In genomic region chr5:151094861-151095260, GRCh38 we compare ENCODE assay signal across 9 cellular contexts. TPM values are rescaled to one million over a fixed set of nuclear protein-coding genes. Genes with fewer than 3 reads are reported as not detected.
DNase-seq lines count a peak whose midpoint lies in the region; ATAC-seq, FAIRE-seq and TF ChIP-seq lines count a peak whose summit lies in the region.
"Had no signal": no experiment of that assay in that cellular context is flagged by ENCODE, and none has a peak within 500 bp of the region (broad histone marks: within the 10 kb centered on the region; RNA-seq: fewer than 3 reads in every experiment).

No MANE protein-coding gene starts in this region.

- H3K9me3 ChIP-seq in OCI-LY1 (ENCODE audit: low read length) (no peaks in the 10 kb centered on the region), keratinocyte (ENCODE audit: control insufficient read depth, low read depth, low read length) (no peaks in the 10 kb centered on the region), endodermal cell (ENCODE audit: control insufficient read depth, low read length) (no peaks in the 10 kb centered on the region)

- no peak overlapping the region for H3K4me3 ChIP-seq in OCI-LY1 (ENCODE audit: low read depth, low read length, poor library complexity, severe bottlenecking)
- no peak overlapping the region for H3K4me3 ChIP-seq in keratinocyte (ENCODE audit: control insufficient read depth in 2 of 3, extremely low read depth in 1 of 3, insufficient read depth in 2 of 3, low read depth in 1 of 3, low read length in 3 of 3)
- no peak overlapping the region for H3K4me3 ChIP-seq in endodermal cell (ENCODE audit: low read length)

- H3F3A ChIP-seq in OCI-LY1 (ENCODE audit: insufficient read depth, low read length) = no peaks in the 10 kb centered on the region

- 90% methylated on average over 6 to 8 of the region's 8 CpGs for WGBS in endodermal cell (ENCODE audit: insufficient coverage in 1 of 2, insufficient read length in 1 of 2), 2 experiments

- TF ChIP-seq CTCF in OCI-LY1 (IDR thresholded peaks at IDR 0.05; ENCODE audit: low read length) (no peak), keratinocyte (optimal IDR thresholded peaks at IDR 0.05 in 1 of 3, IDR thresholded peaks at IDR 0.05 in 1 of 3, conservative IDR thresholded peaks at IDR 0.05 in 1 of 3; ENCODE audit: extremely low read depth in 1 of 3, insufficient read depth in 2 of 3, low read length in 3 of 3) (no peak), endodermal cell (conservative IDR thresholded peaks at IDR 0.05) (no peak)

- no peaks in the 10 kb centered on the region for H3K9me1 ChIP-seq in keratinocyte (ENCODE audit: control insufficient read depth, extremely low read depth, insufficient read depth, low read length)

- peaks cover under 1% of the 10 kb centered on the region for H3K36me3 Mint-ChIP-seq in endodermal cell (ENCODE audit: low read depth)

- H3K9me3 Mint-ChIP-seq in stimulated activated naive CD8-positive, alpha-beta T cell treated with anti-CD3 and anti-CD28 coated beads, Interleukin-15, amount 100 ng/mL, for 72 hours = no peaks in the 10 kb centered on the region
- H3K9me3 Mint-ChIP-seq in endodermal cell = no peaks in the 10 kb centered on the region

- H3K4me1 ChIP-seq in OCI-LY1 (ENCODE audit: insufficient read depth, low read length, severe bottlenecking) (peaks cover 58% of the 10 kb centered on the region), keratinocyte (ENCODE audit: control insufficient read depth, extremely low read depth, insufficient read depth, low read length) (peaks cover 39% of the 10 kb centered on the region), endodermal cell (ENCODE audit: control insufficient read depth, insufficient read depth, low read length) (peaks cover 5% of the 10 kb centered on the region)

- dilution Hi-C loops in keratinocyte (cut with MboI; ENCODE audit: extremely low pct_ligation_motif_present, low sequenced_read_pairs) = no loop called here

- peak overlapping the region in 1 of 2 donors; percentile 3 for H3K27ac Mint-ChIP-seq in stimulated activated naive CD8-positive, alpha-beta T cell treated with anti-CD3 and anti-CD28 coated beads, Interleukin-15, amount 100 ng/mL, for 72 hours
- no peak overlapping the region for H3K27ac Mint-ChIP-seq in endodermal cell

- peak overlapping the region; percentile 61 to 72 for H3K4me3 Mint-ChIP-seq in stimulated activated naive CD8-positive, alpha-beta T cell treated with anti-CD3 and anti-CD28 coated beads, Interleukin-15, amount 100 ng/mL, for 72 hours
- no peak overlapping the region for H3K4me3 Mint-ChIP-seq in endodermal cell

- H3K27me3 Mint-ChIP-seq in stimulated activated naive CD8-positive, alpha-beta T cell treated with anti-CD3 and anti-CD28 coated beads, Interleukin-15, amount 100 ng/mL, for 72 hours = peaks cover 9% of the 10 kb centered on the region
- peaks cover 8% of the 10 kb centered on the region for H3K27me3 Mint-ChIP-seq in endodermal cell (ENCODE audit: insufficient read depth)

- H3K9me2 ChIP-seq in OCI-LY1 (ENCODE audit: low read depth, low read length) = no peaks in the 10 kb centered on the region

- peaks cover 87% of the 10 kb centered on the region for H3K4me1 Mint-ChIP-seq in stimulated activated naive CD8-positive, alpha-beta T cell treated with anti-CD3 and anti-CD28 coated beads, Interleukin-15, amount 100 ng/mL, for 72 hours
- H3K4me1 Mint-ChIP-seq in endodermal cell = peaks cover 21% of the 10 kb centered on the region

- ATAC-seq in stimulated activated naive CD8-positive, alpha-beta T cell treated with anti-CD3 and anti-CD28 coated beads, Interleukin-15, amount 100 ng/mL, for 72 hours = no peak

- no peaks in the 10 kb centered on the region for H3K79me2 ChIP-seq in OCI-LY1 (ENCODE audit: insufficient read depth, low read length)
- H3K79me2 ChIP-seq in keratinocyte (ENCODE audit: control insufficient read depth, insufficient read depth, low read length) = no peaks in the 10 kb centered on the region

- H3K36me3 ChIP-seq in OCI-LY1 (ENCODE audit: insufficient read depth, low read length) (no peaks in the 10 kb centered on the region), keratinocyte (ENCODE audit: control insufficient read depth in 2 of 2, extremely low read depth in 1 of 2, insufficient read depth in 2 of 2, low read length in 2 of 2) (no peaks in the 10 kb centered on the region), endodermal cell (ENCODE audit: control insufficient read depth, insufficient read depth, low read length) (peaks cover 10% of the 10 kb centered on the region)

- FAIRE-seq in keratinocyte (lab: Jason Lieb, UNC) = no peak
- FAIRE-seq: TTC549 had no signal

- H3K27me3 ChIP-seq in OCI-LY1 (ENCODE audit: insufficient read depth, low read length) (no peaks in the 10 kb centered on the region), keratinocyte (ENCODE audit: control insufficient read depth, extremely low read depth, insufficient read depth, low read length) (no peaks in the 10 kb centered on the region), endodermal cell (ENCODE audit: control insufficient read depth, insufficient read depth, low read length, poor library complexity, severe bottlenecking) (peaks cover 6% of the 10 kb centered on the region)

- DNase-seq in astrocyte of the hippocampus (ENCODE audit: low read depth, low spot score) (peak; percentile 28), keratinocyte (ENCODE audit: low read depth, low spot score) (no peak), DMS53 treated with DMSO at 0.1 percent for 48 hours (lab: John Stamatoyannopoulos, UW; ENCODE audit: unreplicated experiment) (no peak), islet precursor cell (no peak), endodermal cell (no peak)
- DNase-seq in stimulated activated naive CD8-positive, alpha-beta T cell treated with anti-CD3 and anti-CD28 coated beads, Interleukin-15, amount 100 ng/mL, for 72 hours = no peak
- DNase-seq: NCI-H187 treated with DMSO at 0.1 percent for 48 hours had no signal

- H4K20me1 ChIP-seq in OCI-LY1 (ENCODE audit: insufficient read depth, low read length) (no peaks in the 10 kb centered on the region), keratinocyte (ENCODE audit: control insufficient read depth, extremely low read depth, insufficient read depth, low read length) (no peaks in the 10 kb centered on the region)

- H3K27ac ChIP-seq in OCI-LY1 (ENCODE audit: low read depth, low read length, poor library complexity, severe bottlenecking) (peak overlapping the region; percentile 80), keratinocyte (ENCODE audit: control insufficient read depth, insufficient read depth, low read length) (peak overlapping the region; percentile 86), endodermal cell (ENCODE audit: low read depth, low read length) (no peak overlapping the region)

- H3K9ac ChIP-seq in OCI-LY1 (ENCODE audit: low read length) = no peak overlapping the region; the same call in 1 of the 2 replicates
- H3K9ac ChIP-seq in keratinocyte (ENCODE audit: control insufficient read depth, extremely low read depth, insufficient read depth, low read length) = no peak overlapping the region
- H3K9ac ChIP-seq in endodermal cell (ENCODE audit: extremely low read depth, low read length, poor library complexity, severe bottlenecking) = no peak overlapping the region

- H2AFZ ChIP-seq in OCI-LY1 (ENCODE audit: low read length) (no peak overlapping the region), keratinocyte (ENCODE audit: control insufficient read depth, low read length) (no peak overlapping the region)

- H3K4me2 ChIP-seq in OCI-LY1 (ENCODE audit: low read length) (peak overlapping the region; percentile 63; the same call in 1 of the 2 replicates), keratinocyte (ENCODE audit: control insufficient read depth, extremely low read depth, insufficient read depth, low read depth, low read length) (no peak overlapping the region)

RNA-seq across cellular contexts. Expression of gene TNIP1, which starts 14.0 kb away (rescaled TPM):
- 43.4 to 98.3 TPM (median 47.9 TPM) in 3 replicates for polyA plus RNA-seq in keratinocyte
- polyA plus RNA-seq in keratinocyte (2011; ENCODE audit: low read depth) = 188 TPM
- 71.4 and 109 TPM in 2 replicates for polyA plus RNA-seq in keratinocyte (2011; cell fraction: cytosol; rRNA removed)
- 67.6 and 70.0 TPM in 2 replicates for polyA plus RNA-seq in keratinocyte (2011; cell fraction: nucleus; rRNA removed)
- polyA plus RNA-seq in keratinocyte (2012; ENCODE audit: low replicate concordance) = 63.7 and 120 TPM in 2 replicates
- polyA minus RNA-seq in keratinocyte = 82.8 to 116 TPM (median 88.8 TPM) in 3 replicates
- 146 TPM for polyA minus RNA-seq in keratinocyte (2011; cell fraction: cytosol; rRNA and poly(A)+ RNA removed)
- 54.0 and 61.1 TPM in 2 replicates for polyA minus RNA-seq in keratinocyte (2011; cell fraction: nucleus; rRNA and poly(A)+ RNA removed)
- 10 to 100 TPM; 51.3 to 52.2 TPM for total RNA-seq in endodermal cell
- 33.0 TPM for polyA plus RNA-seq in endodermal cell (2013, experiment 1 of 2)
- 31.1 TPM for polyA plus RNA-seq in endodermal cell (2013, experiment 2 of 2)
